ENCODE assay signal across 37 cellular contexts in the genomic region with DNA sequence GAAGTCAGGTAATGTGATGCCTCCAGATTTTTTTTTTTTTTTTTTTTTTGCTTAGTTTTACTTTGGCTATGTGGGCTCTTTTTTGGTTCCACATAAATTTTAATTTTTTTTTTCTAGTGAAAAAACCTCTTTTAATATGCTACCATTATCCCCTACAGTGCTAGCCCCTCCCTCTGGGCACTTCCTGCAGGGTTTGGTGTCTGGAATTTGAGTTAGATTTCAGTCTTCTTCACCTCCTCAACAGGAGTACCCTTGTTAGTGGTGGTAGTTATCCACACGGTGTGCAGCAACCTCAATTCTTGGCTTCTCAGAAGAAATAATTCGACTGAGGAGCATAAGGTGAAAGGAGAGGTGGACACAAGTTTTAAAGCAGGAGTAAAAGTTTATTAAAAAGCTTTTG.
DNase-seq lines count a peak whose midpoint lies in the region; ATAC-seq, FAIRE-seq and TF ChIP-seq lines count a peak whose summit lies in the region.
"Had no signal": no experiment of that assay in that cellular context is flagged by ENCODE, and none has a peak within 500 bp of the region (broad histone marks: within the 10 kb centered on the region; RNA-seq: fewer than 3 reads in every experiment).

No MANE protein-coding gene starts in this region.

- H3K27ac ChIP-seq in GM23338 (ENCODE audit: low read depth) (no peak overlapping the region), Karpas-422 (ENCODE audit: low read length) (peak overlapping the region; percentile 99), iPS-20b (ENCODE audit: low read length) (no peak overlapping the region), PC-9 (no peak overlapping the region), breast epithelium (no peak overlapping the region)
- H3K27ac ChIP-seq: 22Rv1; A549; BLaER1; BLaER1 treated with 17β-estradiol and CSF1 and Interleukin-3, amounts not matched to agents 10 nM and 100 nM; C4-2B had no signal

- no peak for DNase-seq in GM23338 (ENCODE audit: low spot score)
- peak; percentile 64 for DNase-seq in Karpas-422
- no peak for DNase-seq in WTC11 (ENCODE audit: low spot score)
- no peak for DNase-seq in GM12892 (ENCODE audit: insufficient read length)
- no peak for DNase-seq in urothelium cell line (ENCODE audit: low spot score)
- no peak for DNase-seq in PC-9
- DNase-seq in breast epithelium (ENCODE audit: low spot score in 2 of 2), result no peak
- DNase-seq: 8988T; ACHN; AML-193; BE2C; C1 segment of cervical spinal cord; Caco-2; Calu3; CD4-positive, alpha-beta memory T cell; CD4-positive, alpha-beta T cell; CD4-positive, CD25-positive, alpha-beta regulatory T cell; CD8-positive, alpha-beta memory T cell; CD8-positive, alpha-beta T cell; COR-L47; DMS 273 treated with DMSO at 0.1 percent for 48 hours; DMS153; DMS53; DMS79; DMS79 treated with DMSO at 0.1 percent for 48 hours; DND-41; EL had no signal

- H3K4me3 ChIP-seq in GM23338, result no peak overlapping the region
- peak overlapping the region; percentile 38; the same call in 1 of the 2 replicates for H3K4me3 ChIP-seq in Karpas-422 (ENCODE audit: low read length)
- H3K4me3 ChIP-seq in iPS-20b (ENCODE audit: low read length), result peak overlapping the region; percentile 16; the same call in 1 of the 2 replicates
- H3K4me3 ChIP-seq in PC-9, result no peak overlapping the region
- no peak overlapping the region for H3K4me3 ChIP-seq in breast epithelium
- H3K4me3 ChIP-seq: A549; BLaER1; BLaER1 treated with 17β-estradiol and CSF1 and Interleukin-3, amounts not matched to agents 10 nM and 100 nM had no signal

- H3K9me2 ChIP-seq in GM23338 (ENCODE audit: insufficient read depth) (peaks cover 3% of the 10 kb centered on the region; the same call in 1 of the 2 replicates), Karpas-422 (replicated peaks; ENCODE audit: insufficient read depth, low read length) (no peaks in the 10 kb centered on the region), PC-9 (ENCODE audit: insufficient read depth) (no peaks in the 10 kb centered on the region)

- H3K27ac Mint-ChIP-seq in GM23338 (no peak overlapping the region), WTC11 (no peak overlapping the region)
- H3K27ac Mint-ChIP-seq: CD14-positive monocyte; CD4-positive, alpha-beta memory T cell; CD4-positive, alpha-beta T cell; CD8-positive, alpha-beta memory T cell; CD8-positive, alpha-beta T cell had no signal

- 0 out of 2 replicates have a peak overlapping the region, but pooled peaks have one; percentile 12 for H3K4me2 ChIP-seq in GM23338
- peak overlapping the region; percentile 70 for H3K4me2 ChIP-seq in Karpas-422 (ENCODE audit: low read depth, low read length, poor library complexity, severe bottlenecking)
- no peak overlapping the region for H3K4me2 ChIP-seq in PC-9
- H3K4me2 ChIP-seq: A549; BLaER1; BLaER1 treated with 17β-estradiol and CSF1 and Interleukin-3, amounts not matched to agents 10 nM and 100 nM had no signal

- H3K9me3 ChIP-seq in Karpas-422 (ENCODE audit: low read length), result 0 out of 2 replicates have a peak, but pooled peaks cover 7% of the 10 kb centered on the region
- no peaks in the 10 kb centered on the region for H3K9me3 ChIP-seq in iPS-20b (ENCODE audit: insufficient read depth, low read depth, low read length)
- H3K9me3 ChIP-seq in PC-9 (ENCODE audit: insufficient read depth, low read depth), result no peaks in the 10 kb centered on the region
- peaks cover 0 to 5% of the 10 kb centered on the region in 2 donors for H3K9me3 ChIP-seq in breast epithelium
- H3K9me3 ChIP-seq: A549; BE2C; BLaER1; BLaER1 treated with 17β-estradiol and CSF1 and Interleukin-3, amounts not matched to agents 10 nM and 100 nM; Caco-2 had no signal

- ATAC-seq in GM23338 (peak; percentile 47; the same call in 1 of the 3 replicates), WTC11 (peak; percentile 66)
- ATAC-seq: A549; CD8-positive, alpha-beta T cell had no signal

- H3K9ac ChIP-seq in Karpas-422 (ENCODE audit: low read length) (peak overlapping the region; percentile 66), iPS-20b (ENCODE audit: low read depth, low read length) (no peak overlapping the region)
- H3K9ac ChIP-seq: BLaER1; BLaER1 treated with 17β-estradiol and CSF1 and Interleukin-3, amounts not matched to agents 10 nM and 100 nM had no signal

- H3K36me3 ChIP-seq in GM23338 (ENCODE audit: insufficient read depth), result no peaks in the 10 kb centered on the region
- H3K36me3 ChIP-seq in Karpas-422 (ENCODE audit: insufficient read depth, low read length), result no peaks in the 10 kb centered on the region; the same call in 1 of the 2 replicates
- H3K36me3 ChIP-seq in iPS-20b (ENCODE audit: insufficient read depth, low read depth, low read length), result no peaks in the 10 kb centered on the region
- no peaks in the 10 kb centered on the region for H3K36me3 ChIP-seq in PC-9 (ENCODE audit: low read depth)
- H3K36me3 ChIP-seq in breast epithelium, result no peaks in the 10 kb centered on the region
- H3K36me3 ChIP-seq: BE2C; BLaER1; BLaER1 treated with 17β-estradiol and CSF1 and Interleukin-3, amounts not matched to agents 10 nM and 100 nM had no signal

- H3K79me2 ChIP-seq in GM23338 (replicated peaks; ENCODE audit: insufficient read depth), result no peaks in the 10 kb centered on the region
- H3K79me2 ChIP-seq in Karpas-422 (ENCODE audit: low read length), result no peaks in the 10 kb centered on the region
- H3K79me2 ChIP-seq in PC-9 (ENCODE audit: low read depth), result no peaks in the 10 kb centered on the region

- CTCF ChIA-PET in WTC11 (lab: Charles Lee), result no interaction called here
- CTCF ChIA-PET in PC-9 (lab: Charles Lee), result no interaction called here

- TF ChIP-seq CTCF in GM23338 (conservative IDR thresholded peaks at IDR 0.05; ENCODE audit: low read depth in 2 of 2) (no peak), WTC11 (IDR thresholded peaks at IDR 0.05) (no peak), PC-9 (conservative IDR thresholded peaks at IDR 0.05) (no peak), breast epithelium (IDR thresholded peaks at IDR 0.05) (no peak)

- H3F3A ChIP-seq in GM23338 (replicated peaks; ENCODE audit: low read depth) (no peaks in the 10 kb centered on the region), PC-9 (ENCODE audit: insufficient read depth, low read depth) (no peaks in the 10 kb centered on the region)

- intact Hi-C loops in PC-9 (cut with micrococcal nuclease; ENCODE audit: unreplicated experiment) (no loop called here), breast epithelium (cut with DNase I; ENCODE audit: low total_unique reads) (loop anchor here (10.0 kb wide), 1 partner anchor 643 kb away; no protein-coding TSS in a partner anchor)

- H3K27me3 ChIP-seq in GM23338 (ENCODE audit: insufficient read depth) (no peaks in the 10 kb centered on the region), Karpas-422 (ENCODE audit: low read length) (no peaks in the 10 kb centered on the region), iPS-20b (ENCODE audit: insufficient read depth, low read length) (no peaks in the 10 kb centered on the region), PC-9 (ENCODE audit: insufficient read depth, low read depth) (no peaks in the 10 kb centered on the region), breast epithelium (no peaks in the 10 kb centered on the region)
- H3K27me3 ChIP-seq: BE2C; BLaER1; BLaER1 treated with 17β-estradiol and CSF1 and Interleukin-3, amounts not matched to agents 10 nM and 100 nM had no signal

- no peaks in the 10 kb centered on the region for H3K4me1 ChIP-seq in GM23338 (ENCODE audit: insufficient read depth)
- H3K4me1 ChIP-seq in Karpas-422 (ENCODE audit: low read length), result peaks cover 76% of the 10 kb centered on the region
- peaks cover 7% of the 10 kb centered on the region; the same call in 1 of the 2 replicates for H3K4me1 ChIP-seq in iPS-20b (ENCODE audit: insufficient read depth, low read length)
- H3K4me1 ChIP-seq in PC-9 (replicated peaks; ENCODE audit: insufficient read depth), result no peaks in the 10 kb centered on the region
- no peaks in the 10 kb centered on the region for H3K4me1 ChIP-seq in breast epithelium
- H3K4me1 ChIP-seq: A549; BE2C; BLaER1; BLaER1 treated with 17β-estradiol and CSF1 and Interleukin-3, amounts not matched to agents 10 nM and 100 nM; Caco-2 had no signal

- H3K27me3 Mint-ChIP-seq in GM23338 (ENCODE audit: insufficient read depth, low read depth, poor library complexity) (peaks cover 1% of the 10 kb centered on the region), WTC11 (ENCODE audit: low read depth) (no peaks in the 10 kb centered on the region)

- H3K4me3 Mint-ChIP-seq in GM23338 (no peak overlapping the region), WTC11 (no peak overlapping the region)
- H3K4me3 Mint-ChIP-seq: B cell; CD14-positive monocyte; CD4-positive, alpha-beta memory T cell; CD4-positive, alpha-beta T cell; CD4-positive, CD25-positive, alpha-beta regulatory T cell; CD8-positive, alpha-beta memory T cell; CD8-positive, alpha-beta T cell had no signal

- H2AFZ ChIP-seq in GM23338 (no peak overlapping the region), Karpas-422 (ENCODE audit: low read length) (peak overlapping the region; percentile 51; the same call in 1 of the 2 replicates), PC-9 (no peak overlapping the region)

- TF ChIP-seq POLR2A in GM12892 (IDR thresholded peaks at IDR 0.05; ENCODE audit: low read depth, low read length) (no peak), breast epithelium (IDR thresholded peaks at IDR 0.05) (no peak)

- no peaks in the 10 kb centered on the region; the same call in 2 of the 3 replicates for H3K9me3 Mint-ChIP-seq in GM23338
- peaks cover 18% of the 10 kb centered on the region for H3K9me3 Mint-ChIP-seq in WTC11
- H3K9me3 Mint-ChIP-seq: CD4-positive, alpha-beta T cell; CD8-positive, alpha-beta T cell had no signal

- FAIRE-seq in GM12892 (lab: Jason Lieb, UNC) (no peak), urothelium cell line (lab: Jason Lieb, UNC) (no peak)
- FAIRE-seq: A204.1, A549, D721Med had no signal

- POLR2A ChIA-PET in WTC11 (lab: Charles Lee), result no interaction called here
- POLR2A ChIA-PET in PC-9 (lab: Charles Lee; ENCODE audit: unreplicated experiment), result no interaction called here

- BruUV-seq in PC-9 (replicated peaks; lab: Mats Ljungman, UMichigan), result no TSS peak

- H3K36me3 Mint-ChIP-seq in GM23338 (ENCODE audit: low read depth), result no peaks in the 10 kb centered on the region
- no peaks in the 10 kb centered on the region for H3K36me3 Mint-ChIP-seq in WTC11
- H3K36me3 Mint-ChIP-seq: CD14-positive monocyte; CD4-positive, alpha-beta memory T cell; CD4-positive, CD25-positive, alpha-beta regulatory T cell; CD8-positive, alpha-beta memory T cell; CD8-positive, alpha-beta T cell had no signal

- H4K20me1 ChIP-seq in GM23338 (replicated peaks; ENCODE audit: insufficient read depth) (no peaks in the 10 kb centered on the region), Karpas-422 (ENCODE audit: insufficient read depth, low read depth, low read length) (no peaks in the 10 kb centered on the region), PC-9 (ENCODE audit: insufficient read depth) (no peaks in the 10 kb centered on the region)
- H4K20me1 ChIP-seq: BLaER1; BLaER1 treated with 17β-estradiol and CSF1 and Interleukin-3, amounts not matched to agents 10 nM and 100 nM had no signal

- peaks cover 10% of the 10 kb centered on the region for H3K4me1 Mint-ChIP-seq in GM23338
- peaks cover 10% of the 10 kb centered on the region for H3K4me1 Mint-ChIP-seq in WTC11
- H3K4me1 Mint-ChIP-seq: B cell; CD14-positive monocyte; CD4-positive, alpha-beta memory T cell; CD4-positive, CD25-positive, alpha-beta regulatory T cell; CD8-positive, alpha-beta memory T cell had no signal

TF ChIP-seq in GM23338, 12 proteins besides CTCF, POLR2A, EP300 and RAD21 (continues in another document):
- TF ChIP-seq EZH2phosphoT487 (IDR thresholded peaks at IDR 0.05; ENCODE audit: unreplicated experiment), result no peak

Comparison
In these comparisons a context has a peak if more than half of its experiments do, and no peak if none do; other contexts are left out.
1. H3K4me3 ChIP-seq: peak in Karpas-422 (single experiment) and iPS-20b (single experiment); none in GM23338 (single experiment), PC-9 (single experiment) and breast epithelium (0 of 3).